1 cellular context compared by ENCODE assay signal in genomic region chr16:89696598-89697128, GRCh38.
A peak's percentile ranks its signal among the peaks of the same experiment; 100 is the strongest.
TF ChIP-seq lines count a peak whose summit lies in the region.

No MANE protein-coding gene starts in this region.

TF ChIP-seq in GM12878, 131 proteins besides CTCF, POLR2A, EP300 and RAD21 (continues in another document):
- TF ChIP-seq NBN (IDR thresholded peaks at IDR 0.05) (no peak), RUNX3 (IDR thresholded peaks at IDR 0.05; ENCODE audit: low read length) (peak; percentile 78), USF2 (IDR thresholded peaks at IDR 0.05; ENCODE audit: borderline replicate concordance, low read depth, low read length) (no peak), STAT1 (conservative IDR thresholded peaks at IDR 0.05) (no peak), ZNF24 (IDR thresholded peaks at IDR 0.05) (no peak), MYB (IDR thresholded peaks at IDR 0.05; ENCODE audit: borderline replicate concordance, low read depth, low read length) (no peak), TCF3 (IDR thresholded peaks at IDR 0.05; ENCODE audit: borderline replicate concordance, insufficient read depth, low read depth, low read length) (peak; percentile 68), KAT2A (conservative IDR thresholded peaks at IDR 0.05; ENCODE audit: control insufficient read depth, low read depth, low read length) (no peak), MEF2B (IDR thresholded peaks at IDR 0.05; ENCODE audit: partially characterized antibody, poor library complexity, severe bottlenecking) (no peak), FOS (IDR thresholded peaks at IDR 0.05; ENCODE audit: borderline replicate concordance, extremely low read depth, insufficient read length) (no peak), JUND (IDR thresholded peaks at IDR 0.05; ENCODE audit: low read depth, low read length) (no peak), CEBPB (IDR thresholded peaks at IDR 0.05; ENCODE audit: borderline replicate concordance in 1 of 2, low read depth in 2 of 2, low read length in 2 of 2) (no peak), E4F1 (IDR thresholded peaks at IDR 0.05; ENCODE audit: borderline replicate concordance, partially characterized antibody) (no peak), CBX5 (IDR thresholded peaks at IDR 0.05; ENCODE audit: low read depth) (no peak), KDM1A (IDR thresholded peaks at IDR 0.05; ENCODE audit: borderline replicate concordance) (no peak), LARP7 (IDR thresholded peaks at IDR 0.05) (no peak), TARDBP (IDR thresholded peaks at IDR 0.05; ENCODE audit: borderline replicate concordance) (no peak), IKZF2 (IDR thresholded peaks at IDR 0.05) (no peak), CUX1 (IDR thresholded peaks at IDR 0.05; ENCODE audit: insufficient replicate concordance, low read depth, low read length) (no peak), NFYA (IDR thresholded peaks at IDR 0.05; ENCODE audit: borderline replicate concordance, low read depth, low read length) (no peak), ZNF274 (IDR thresholded peaks at IDR 0.05; ENCODE audit: insufficient read depth, insufficient read length) (no peak), REST (IDR thresholded peaks at IDR 0.05; ENCODE audit: low read depth, low read length) (no peak), MLLT1 (IDR thresholded peaks at IDR 0.05) (no peak), NR2C2 (IDR thresholded peaks at IDR 0.05; ENCODE audit: borderline replicate concordance, control insufficient read depth, insufficient read length, low read depth) (no peak), BCL11A (IDR thresholded peaks at IDR 0.05; ENCODE audit: low read depth, low read length) (no peak), RCOR1 (conservative IDR thresholded peaks at IDR 0.05; ENCODE audit: low read depth, low read length) (no peak), MYC (IDR thresholded peaks at IDR 0.05; ENCODE audit: insufficient read depth, insufficient read length, insufficient replicate concordance, low read length, severe bottlenecking) (no peak), SMAD1 (IDR thresholded peaks at IDR 0.05; ENCODE audit: low read depth, partially characterized antibody) (no peak), BCLAF1 (IDR thresholded peaks at IDR 0.05) (no peak), EZH2 (IDR thresholded peaks at IDR 0.05; ENCODE audit: borderline replicate concordance, control insufficient read depth, low read depth, low read length) (no peak), BHLHE40 (IDR thresholded peaks at IDR 0.05; ENCODE audit: borderline replicate concordance in 1 of 2, low read depth in 2 of 2, low read length in 1 of 2) (peak; percentile 82 to 88), POLR2AphosphoS2 (IDR thresholded peaks at IDR 0.05; ENCODE audit: low read depth, low read length) (no peak), CREM (IDR thresholded peaks at IDR 0.05; ENCODE audit: low read depth) (peak; percentile 48; the same call in 1 of the 2 replicates), HDAC2 (IDR thresholded peaks at IDR 0.05) (no peak), YBX1 (IDR thresholded peaks at IDR 0.05) (no peak), CHD2 (IDR thresholded peaks at IDR 0.05; ENCODE audit: borderline replicate concordance, low read depth, low read length) (no peak), MAX (IDR thresholded peaks at IDR 0.05; ENCODE audit: low read depth, low read length) (no peak), ETV6 (conservative IDR thresholded peaks at IDR 0.05 in 1 of 2, IDR thresholded peaks at IDR 0.05 in 1 of 2; ENCODE audit: borderline replicate concordance in 1 of 2, low read depth in 1 of 2) (no peak), RBBP5 (conservative IDR thresholded peaks at IDR 0.05) (no peak), IRF5 (IDR thresholded peaks at IDR 0.05; ENCODE audit: borderline replicate concordance) (no peak), GATAD2B (conservative IDR thresholded peaks at IDR 0.05; ENCODE audit: low read depth) (no peak), BRCA1 (IDR thresholded peaks at IDR 0.05; ENCODE audit: low read depth, low read length) (no peak), CREB1 (IDR thresholded peaks at IDR 0.05; ENCODE audit: low read depth) (0 out of 2 replicates have a peak, but pooled peaks have one; percentile 28), POU2F2 (IDR thresholded peaks at IDR 0.05; ENCODE audit: borderline replicate concordance, low read depth, low read length) (no peak), FOXM1 (IDR thresholded peaks at IDR 0.05; ENCODE audit: low read depth, low read length) (no peak), NR2C1 (IDR thresholded peaks at IDR 0.05) (no peak)
